ENCODE assay signal across 1 cellular context in the genomic region with DNA sequence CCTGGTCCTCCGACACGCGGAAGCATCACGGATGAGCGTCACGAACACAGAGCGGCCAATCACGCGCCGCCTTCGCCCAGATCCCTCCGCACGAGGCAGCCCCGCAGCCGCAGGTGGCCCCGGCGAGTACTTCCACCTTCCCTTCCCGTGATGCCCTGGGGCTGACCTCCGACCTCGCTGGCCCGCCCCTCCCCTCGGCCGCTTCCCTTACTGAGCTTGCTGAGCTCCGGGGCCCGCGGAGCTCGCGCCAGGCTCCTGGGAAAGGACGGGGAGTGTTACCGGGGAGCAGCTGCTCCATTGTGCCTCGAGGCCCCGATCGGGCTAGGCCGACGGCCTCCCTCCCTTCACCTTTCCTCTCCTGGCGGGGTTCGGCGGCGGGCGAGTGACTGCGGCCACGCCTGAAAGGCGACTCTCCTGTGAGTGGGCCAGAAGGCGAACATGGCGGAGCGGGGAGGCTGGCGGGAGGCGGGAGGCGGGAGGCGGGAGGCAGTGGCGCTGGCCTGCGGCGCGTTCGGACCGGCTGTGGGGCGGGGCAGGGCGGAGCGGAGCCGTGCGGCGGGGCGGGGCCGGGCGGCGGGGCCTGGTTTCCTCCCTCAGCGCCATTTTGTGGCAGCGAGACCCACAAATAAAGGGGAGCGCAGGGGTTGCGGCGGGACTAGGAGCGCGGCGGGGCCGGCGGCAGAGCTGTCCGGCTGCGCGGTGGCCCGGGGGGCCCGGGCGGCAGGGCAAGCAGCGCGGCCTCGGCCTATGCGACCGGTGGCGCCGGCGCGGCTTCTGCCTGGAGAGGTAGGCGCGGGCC.
TF ChIP-seq lines count a peak whose summit lies in the region.

A gene (plus strand): TSS at position 589 of the 799 bp plus-strand sequence. CDS start 8,760 bp downstream, outside the sequence.

TF ChIP-seq in HepG2, 621 proteins besides CTCF, POLR2A, EP300 and RAD21 (continued from another document and continues in another):
- TF ChIP-seq THYN1 (CRISPR knock-in tag; IDR thresholded peaks at IDR 0.05; ENCODE audit: borderline replicate concordance, low read depth) (no peak), GATAD1 (CRISPR knock-in tag; IDR thresholded peaks at IDR 0.05) (peak; percentile 93), KLF11 (CRISPR knock-in tag; IDR thresholded peaks at IDR 0.05) (peak; percentile 99), MTA1 (CRISPR knock-in tag; IDR thresholded peaks at IDR 0.05; ENCODE audit: borderline replicate concordance) (peak; percentile 99), SP140L (CRISPR knock-in tag; IDR thresholded peaks at IDR 0.05; ENCODE audit: borderline replicate concordance) (peak; percentile 96; the same call in 1 of the 2 replicates), ZNF589 (CRISPR knock-in tag; conservative IDR thresholded peaks at IDR 0.05) (peak; percentile 92; the same call in 1 of the 2 replicates), KLF16 (CRISPR knock-in tag; IDR thresholded peaks at IDR 0.05) (peak; percentile 95 to 100), ZNF605 (CRISPR knock-in tag; IDR thresholded peaks at IDR 0.05) (peak; percentile 99), NFRKB (IDR thresholded peaks at IDR 0.05) (peak; percentile 89), NPAS2 (CRISPR knock-in tag; IDR thresholded peaks at IDR 0.05; ENCODE audit: borderline replicate concordance) (0 out of 2 replicates have a peak, but pooled peaks have one; percentile 51), KAT2B (IDR thresholded peaks at IDR 0.05; ENCODE audit: borderline replicate concordance, low read depth, low read length) (no peak), ATM (IDR thresholded peaks at IDR 0.05; ENCODE audit: borderline replicate concordance) (no peak), TCF12 (IDR thresholded peaks at IDR 0.05) (no peak), TCF12 (CRISPR knock-in tag; IDR thresholded peaks at IDR 0.05) (peak; percentile 94), ZC3H4 (CRISPR knock-in tag; IDR thresholded peaks at IDR 0.05; ENCODE audit: borderline replicate concordance) (peak; percentile 92), ZNF337 (CRISPR knock-in tag; IDR thresholded peaks at IDR 0.05; ENCODE audit: borderline replicate concordance, low read depth) (peak; percentile 99; the same call in 1 of the 2 replicates), NONO (IDR thresholded peaks at IDR 0.05) (no peak), NONO (CRISPR knock-in tag; conservative IDR thresholded peaks at IDR 0.05) (peak; percentile 99), RBM39 (IDR thresholded peaks at IDR 0.05; ENCODE audit: low read depth, low read length, poor library complexity, severe bottlenecking) (peak; percentile 98), PCBP1 (IDR thresholded peaks at IDR 0.05; ENCODE audit: borderline replicate concordance, low read depth, low read length) (peak; percentile 100), JDP2 (CRISPR knock-in tag; IDR thresholded peaks at IDR 0.05; ENCODE audit: borderline replicate concordance) (peak; percentile 39; the same call in 1 of the 2 replicates), HDAC6 (IDR thresholded peaks at IDR 0.05; ENCODE audit: low read depth, low read length) (no peak), MEF2D (CRISPR knock-in tag; IDR thresholded peaks at IDR 0.05) (peak; percentile 95), TCF7 (IDR thresholded peaks at IDR 0.05; ENCODE audit: low read depth) (no peak), ZNF598 (CRISPR knock-in tag; IDR thresholded peaks at IDR 0.05; ENCODE audit: borderline replicate concordance) (peak; percentile 20; the same call in 1 of the 2 replicates), FOXK1 (CRISPR knock-in tag; IDR thresholded peaks at IDR 0.05; ENCODE audit: borderline replicate concordance, low read depth) (peak; percentile 96), ZNF713 (CRISPR knock-in tag; IDR thresholded peaks at IDR 0.05) (peak; percentile 99), ZNF660 (CRISPR knock-in tag; IDR thresholded peaks at IDR 0.05; ENCODE audit: borderline replicate concordance, low read depth) (peak; percentile 90; the same call in 1 of the 2 replicates), HNRNPLL (IDR thresholded peaks at IDR 0.05; ENCODE audit: low read depth, low read length, poor library complexity, severe bottlenecking) (peak; percentile 85)
- TF ChIP-seq, protein P1, sequence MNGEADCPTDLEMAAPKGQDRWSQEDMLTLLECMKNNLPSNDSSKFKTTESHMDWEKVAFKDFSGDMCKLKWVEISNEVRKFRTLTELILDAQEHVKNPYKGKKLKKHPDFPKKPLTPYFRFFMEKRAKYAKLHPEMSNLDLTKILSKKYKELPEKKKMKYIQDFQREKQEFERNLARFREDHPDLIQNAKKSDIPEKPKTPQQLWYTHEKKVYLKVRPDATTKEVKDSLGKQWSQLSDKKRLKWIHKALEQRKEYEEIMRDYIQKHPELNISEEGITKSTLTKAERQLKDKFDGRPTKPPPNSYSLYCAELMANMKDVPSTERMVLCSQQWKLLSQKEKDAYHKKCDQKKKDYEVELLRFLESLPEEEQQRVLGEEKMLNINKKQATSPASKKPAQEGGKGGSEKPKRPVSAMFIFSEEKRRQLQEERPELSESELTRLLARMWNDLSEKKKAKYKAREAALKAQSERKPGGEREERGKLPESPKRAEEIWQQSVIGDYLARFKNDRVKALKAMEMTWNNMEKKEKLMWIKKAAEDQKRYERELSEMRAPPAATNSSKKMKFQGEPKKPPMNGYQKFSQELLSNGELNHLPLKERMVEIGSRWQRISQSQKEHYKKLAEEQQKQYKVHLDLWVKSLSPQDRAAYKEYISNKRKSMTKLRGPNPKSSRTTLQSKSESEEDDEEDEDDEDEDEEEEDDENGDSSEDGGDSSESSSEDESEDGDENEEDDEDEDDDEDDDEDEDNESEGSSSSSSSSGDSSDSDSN (CRISPR knock-in tag; IDR thresholded peaks at IDR 0.05): peak; percentile 89
- TF ChIP-seq, protein P2, sequence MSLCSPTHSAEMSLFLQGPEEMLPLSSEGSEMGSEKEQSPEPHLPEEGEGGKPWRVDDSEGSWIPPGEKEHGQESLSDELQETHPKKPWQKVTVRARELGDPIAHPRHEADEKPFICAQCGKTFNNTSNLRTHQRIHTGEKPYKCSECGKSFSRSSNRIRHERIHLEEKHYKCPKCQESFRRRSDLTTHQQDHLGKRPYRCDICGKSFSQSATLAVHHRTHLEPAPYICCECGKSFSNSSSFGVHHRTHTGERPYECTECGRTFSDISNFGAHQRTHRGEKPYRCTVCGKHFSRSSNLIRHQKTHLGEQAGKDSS (CRISPR knock-in tag; IDR thresholded peaks at IDR 0.05; ENCODE audit: borderline replicate concordance, low read depth): peak; percentile 99
- TF ChIP-seq, protein P3, sequence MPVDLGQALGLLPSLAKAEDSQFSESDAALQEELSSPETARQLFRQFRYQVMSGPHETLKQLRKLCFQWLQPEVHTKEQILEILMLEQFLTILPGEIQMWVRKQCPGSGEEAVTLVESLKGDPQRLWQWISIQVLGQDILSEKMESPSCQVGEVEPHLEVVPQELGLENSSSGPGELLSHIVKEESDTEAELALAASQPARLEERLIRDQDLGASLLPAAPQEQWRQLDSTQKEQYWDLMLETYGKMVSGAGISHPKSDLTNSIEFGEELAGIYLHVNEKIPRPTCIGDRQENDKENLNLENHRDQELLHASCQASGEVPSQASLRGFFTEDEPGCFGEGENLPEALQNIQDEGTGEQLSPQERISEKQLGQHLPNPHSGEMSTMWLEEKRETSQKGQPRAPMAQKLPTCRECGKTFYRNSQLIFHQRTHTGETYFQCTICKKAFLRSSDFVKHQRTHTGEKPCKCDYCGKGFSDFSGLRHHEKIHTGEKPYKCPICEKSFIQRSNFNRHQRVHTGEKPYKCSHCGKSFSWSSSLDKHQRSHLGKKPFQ (CRISPR knock-in tag; IDR thresholded peaks at IDR 0.05; ENCODE audit: insufficient replicate concordance): peak; percentile 90
- TF ChIP-seq, protein P4, sequence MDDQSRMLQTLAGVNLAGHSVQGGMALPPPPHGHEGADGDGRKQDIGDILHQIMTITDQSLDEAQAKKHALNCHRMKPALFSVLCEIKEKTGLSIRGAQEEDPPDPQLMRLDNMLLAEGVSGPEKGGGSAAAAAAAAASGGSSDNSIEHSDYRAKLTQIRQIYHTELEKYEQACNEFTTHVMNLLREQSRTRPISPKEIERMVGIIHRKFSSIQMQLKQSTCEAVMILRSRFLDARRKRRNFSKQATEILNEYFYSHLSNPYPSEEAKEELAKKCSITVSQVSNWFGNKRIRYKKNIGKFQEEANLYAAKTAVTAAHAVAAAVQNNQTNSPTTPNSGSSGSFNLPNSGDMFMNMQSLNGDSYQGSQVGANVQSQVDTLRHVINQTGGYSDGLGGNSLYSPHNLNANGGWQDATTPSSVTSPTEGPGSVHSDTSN (CRISPR knock-in tag; IDR thresholded peaks at IDR 0.05; ENCODE audit: borderline replicate concordance): peak; percentile 94
- TF ChIP-seq, protein P5, sequence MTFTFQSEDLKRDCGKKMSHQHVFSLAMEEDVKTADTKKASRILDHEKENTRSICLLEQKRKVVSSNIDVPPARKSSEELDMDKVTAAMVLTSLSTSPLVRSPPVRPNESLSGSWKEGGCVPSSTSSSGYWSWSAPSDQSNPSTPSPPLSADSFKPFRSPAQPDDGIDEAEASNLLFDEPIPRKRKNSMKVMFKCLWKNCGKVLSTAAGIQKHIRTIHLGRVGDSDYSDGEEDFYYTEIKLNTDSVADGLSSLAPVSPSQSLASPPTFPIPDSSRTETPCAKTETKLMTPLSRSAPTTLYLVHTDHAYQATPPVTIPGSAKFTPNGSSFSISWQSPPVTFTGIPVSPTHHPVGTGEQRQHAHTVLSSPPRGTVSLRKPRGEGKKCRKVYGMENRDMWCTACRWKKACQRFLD (CRISPR knock-in tag; IDR thresholded peaks at IDR 0.05; ENCODE audit: borderline replicate concordance): peak; percentile 95; the same call in 1 of the 2 replicates
- TF ChIP-seq, protein P6, sequence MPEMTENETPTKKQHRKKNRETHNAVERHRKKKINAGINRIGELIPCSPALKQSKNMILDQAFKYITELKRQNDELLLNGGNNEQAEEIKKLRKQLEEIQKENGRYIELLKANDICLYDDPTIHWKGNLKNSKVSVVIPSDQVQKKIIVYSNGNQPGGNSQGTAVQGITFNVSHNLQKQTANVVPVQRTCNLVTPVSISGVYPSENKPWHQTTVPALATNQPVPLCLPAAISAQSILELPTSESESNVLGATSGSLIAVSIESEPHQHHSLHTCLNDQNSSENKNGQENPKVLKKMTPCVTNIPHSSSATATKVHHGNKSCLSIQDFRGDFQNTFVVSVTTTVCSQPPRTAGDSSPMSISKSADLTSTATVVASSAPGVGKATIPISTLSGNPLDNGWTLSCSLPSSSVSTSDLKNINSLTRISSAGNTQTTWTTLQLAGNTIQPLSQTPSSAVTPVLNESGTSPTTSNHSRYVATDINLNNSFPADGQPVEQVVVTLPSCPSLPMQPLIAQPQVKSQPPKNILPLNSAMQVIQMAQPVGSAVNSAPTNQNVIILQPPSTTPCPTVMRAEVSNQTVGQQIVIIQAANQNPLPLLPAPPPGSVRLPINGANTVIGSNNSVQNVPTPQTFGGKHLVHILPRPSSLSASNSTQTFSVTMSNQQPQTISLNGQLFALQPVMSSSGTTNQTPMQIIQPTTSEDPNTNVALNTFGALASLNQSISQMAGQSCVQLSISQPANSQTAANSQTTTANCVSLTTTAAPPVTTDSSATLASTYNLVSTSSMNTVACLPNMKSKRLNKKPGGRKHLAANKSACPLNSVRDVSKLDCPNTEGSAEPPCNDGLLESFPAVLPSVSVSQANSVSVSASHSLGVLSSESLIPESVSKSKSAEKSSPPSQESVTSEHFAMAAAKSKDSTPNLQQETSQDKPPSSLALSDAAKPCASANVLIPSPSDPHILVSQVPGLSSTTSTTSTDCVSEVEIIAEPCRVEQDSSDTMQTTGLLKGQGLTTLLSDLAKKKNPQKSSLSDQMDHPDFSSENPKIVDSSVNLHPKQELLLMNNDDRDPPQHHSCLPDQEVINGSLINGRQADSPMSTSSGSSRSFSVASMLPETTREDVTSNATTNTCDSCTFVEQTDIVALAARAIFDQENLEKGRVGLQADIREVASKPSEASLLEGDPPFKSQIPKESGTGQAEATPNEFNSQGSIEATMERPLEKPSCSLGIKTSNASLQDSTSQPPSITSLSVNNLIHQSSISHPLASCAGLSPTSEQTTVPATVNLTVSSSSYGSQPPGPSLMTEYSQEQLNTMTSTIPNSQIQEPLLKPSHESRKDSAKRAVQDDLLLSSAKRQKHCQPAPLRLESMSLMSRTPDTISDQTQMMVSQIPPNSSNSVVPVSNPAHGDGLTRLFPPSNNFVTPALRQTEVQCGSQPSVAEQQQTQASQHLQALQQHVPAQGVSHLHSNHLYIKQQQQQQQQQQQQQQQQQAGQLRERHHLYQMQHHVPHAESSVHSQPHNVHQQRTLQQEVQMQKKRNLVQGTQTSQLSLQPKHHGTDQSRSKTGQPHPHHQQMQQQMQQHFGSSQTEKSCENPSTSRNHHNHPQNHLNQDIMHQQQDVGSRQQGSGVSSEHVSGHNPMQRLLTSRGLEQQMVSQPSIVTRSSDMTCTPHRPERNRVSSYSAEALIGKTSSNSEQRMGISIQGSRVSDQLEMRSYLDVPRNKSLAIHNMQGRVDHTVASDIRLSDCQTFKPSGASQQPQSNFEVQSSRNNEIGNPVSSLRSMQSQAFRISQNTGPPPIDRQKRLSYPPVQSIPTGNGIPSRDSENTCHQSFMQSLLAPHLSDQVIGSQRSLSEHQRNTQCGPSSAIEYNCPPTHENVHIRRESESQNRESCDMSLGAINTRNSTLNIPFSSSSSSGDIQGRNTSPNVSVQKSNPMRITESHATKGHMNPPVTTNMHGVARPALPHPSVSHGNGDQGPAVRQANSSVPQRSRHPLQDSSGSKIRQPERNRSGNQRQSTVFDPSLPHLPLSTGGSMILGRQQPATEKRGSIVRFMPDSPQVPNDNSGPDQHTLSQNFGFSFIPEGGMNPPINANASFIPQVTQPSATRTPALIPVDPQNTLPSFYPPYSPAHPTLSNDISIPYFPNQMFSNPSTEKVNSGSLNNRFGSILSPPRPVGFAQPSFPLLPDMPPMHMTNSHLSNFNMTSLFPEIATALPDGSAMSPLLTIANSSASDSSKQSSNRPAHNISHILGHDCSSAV (CRISPR knock-in tag; IDR thresholded peaks at IDR 0.05; ENCODE audit: borderline replicate concordance): peak; percentile 98
- TF ChIP-seq, protein P7, sequence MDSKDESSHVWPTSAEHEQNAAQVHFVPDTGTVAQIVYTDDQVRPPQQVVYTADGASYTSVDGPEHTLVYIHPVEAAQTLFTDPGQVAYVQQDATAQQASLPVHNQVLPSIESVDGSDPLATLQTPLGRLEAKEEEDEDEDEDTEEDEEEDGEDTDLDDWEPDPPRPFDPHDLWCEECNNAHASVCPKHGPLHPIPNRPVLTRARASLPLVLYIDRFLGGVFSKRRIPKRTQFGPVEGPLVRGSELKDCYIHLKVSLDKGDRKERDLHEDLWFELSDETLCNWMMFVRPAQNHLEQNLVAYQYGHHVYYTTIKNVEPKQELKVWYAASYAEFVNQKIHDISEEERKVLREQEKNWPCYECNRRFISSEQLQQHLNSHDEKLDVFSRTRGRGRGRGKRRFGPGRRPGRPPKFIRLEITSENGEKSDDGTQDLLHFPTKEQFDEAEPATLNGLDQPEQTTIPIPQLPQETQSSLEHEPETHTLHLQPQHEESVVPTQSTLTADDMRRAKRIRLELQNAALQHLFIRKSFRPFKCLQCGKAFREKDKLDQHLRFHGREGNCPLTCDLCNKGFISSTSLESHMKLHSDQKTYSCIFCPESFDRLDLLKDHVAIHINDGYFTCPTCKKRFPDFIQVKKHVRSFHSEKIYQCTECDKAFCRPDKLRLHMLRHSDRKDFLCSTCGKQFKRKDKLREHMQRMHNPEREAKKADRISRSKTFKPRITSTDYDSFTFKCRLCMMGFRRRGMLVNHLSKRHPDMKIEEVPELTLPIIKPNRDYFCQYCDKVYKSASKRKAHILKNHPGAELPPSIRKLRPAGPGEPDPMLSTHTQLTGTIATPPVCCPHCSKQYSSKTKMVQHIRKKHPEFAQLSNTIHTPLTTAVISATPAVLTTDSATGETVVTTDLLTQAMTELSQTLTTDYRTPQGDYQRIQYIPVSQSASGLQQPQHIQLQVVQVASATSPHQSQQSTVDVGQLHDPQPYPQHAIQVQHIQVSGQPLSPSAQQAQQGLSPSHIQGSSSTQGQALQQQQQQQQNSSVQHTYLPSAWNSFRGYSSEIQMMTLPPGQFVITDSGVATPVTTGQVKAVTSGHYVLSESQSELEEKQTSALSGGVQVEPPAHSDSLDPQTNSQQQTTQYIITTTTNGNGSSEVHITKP (CRISPR knock-in tag; IDR thresholded peaks at IDR 0.05; ENCODE audit: low read depth): peak; percentile 94
